28 cellular contexts compared by ENCODE assay signal in the genomic region with DNA sequence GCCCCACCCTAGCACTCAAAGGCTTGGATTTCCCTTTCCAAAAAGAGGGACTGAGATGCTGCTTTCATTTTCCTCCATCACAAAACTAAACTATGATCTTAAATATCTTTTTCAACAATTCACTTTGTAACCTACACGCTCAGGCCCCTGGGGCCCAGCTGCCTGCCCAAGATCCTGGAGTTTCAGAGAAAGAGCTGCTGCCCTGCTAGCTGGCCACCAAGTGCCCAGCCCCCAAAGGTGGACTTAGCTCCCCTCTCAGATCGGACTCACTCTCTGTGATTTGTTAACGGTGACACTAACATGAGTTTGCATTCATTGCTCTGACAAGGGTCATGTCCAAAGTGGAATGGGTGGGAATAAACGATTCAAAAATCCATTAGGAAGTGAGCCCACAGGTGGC.
"Had no signal": no experiment of that assay in that cellular context is flagged by ENCODE, and none has a peak within 500 bp of the region (broad histone marks: within the 10 kb centered on the region; RNA-seq: fewer than 3 reads in every experiment).

No MANE protein-coding gene starts in this region.

- H3K27ac ChIP-seq: ascending aorta, cardiac muscle cell, coronary artery, esophagus muscularis mucosa, foreskin keratinocyte, heart left ventricle, lower lobe of right lung, pancreas, right atrium auricular region, transverse colon had no signal

- H3K9me3 ChIP-seq: ascending aorta, esophagus muscularis mucosa, heart left ventricle, lower lobe of right lung, pancreas, right atrium auricular region, transverse colon had no signal

- H3K4me1 ChIP-seq: foreskin keratinocyte, pancreas had no signal

- H3K4me3 ChIP-seq: ascending aorta, cardiac muscle cell, coronary artery, esophagus muscularis mucosa, heart left ventricle, lower lobe of right lung, pancreas, right atrium auricular region, transverse colon had no signal

- DNase-seq: activated CD4-positive, alpha-beta T cell treated with anti-CD3 and anti-CD28 coated beads for 36 hours; activated CD4-positive, alpha-beta T cell treated with anti-CD3 and anti-CD28 coated beads, Interleukin-2, amount 50 U/mL, for 4 hours; activated CD4-positive, CD25-positive, alpha-beta regulatory T cell; activated CD8-positive, alpha-beta memory T cell treated with anti-CD3 and anti-CD28 coated beads for 24 hours; activated effector memory CD4-positive, alpha-beta T cell treated with anti-CD3 and anti-CD28 coated beads, Interleukin-2, amount 50 U/mL, for 16 hours; activated naive CD4-positive, alpha-beta T cell treated with anti-CD3 and anti-CD28 coated beads for 36 hours; activated naive CD8-positive, alpha-beta T cell treated with anti-CD3 and anti-CD28 coated beads for 36 hours; cerebellar nuclear complex; endodermal cell; foreskin keratinocyte; heart left ventricle; immature natural killer cell; kidney; left colon; lower lobe of right lung; mesenchymal stem cell; stimulated activated CD4-positive, alpha-beta T cell treated with anti-CD3 and anti-CD28 coated beads, Interleukin-15, amount 100 ng/mL, for 24 hours; stimulated activated CD4-positive, alpha-beta T cell treated with anti-CD3 and anti-CD28 coated beads, Interleukin-2, amount 100 ng/mL, for 24 hours; stimulated activated naive CD4-positive, alpha-beta T cell; transverse colon had no signal

- H3K4me1 Mint-ChIP-seq: brain, immature natural killer cell, nephron had no signal

- H3K36me3 ChIP-seq: ascending aorta, cardiac muscle cell, esophagus muscularis mucosa, heart left ventricle, lower lobe of right lung, pancreas, right atrium auricular region, transverse colon had no signal

- FAIRE-seq: kidney, pancreas had no signal

- H3K27me3 ChIP-seq: ascending aorta, esophagus muscularis mucosa, foreskin keratinocyte, heart left ventricle, pancreas, right atrium auricular region, transverse colon had no signal

- H3K27ac Mint-ChIP-seq: activated CD4-positive, alpha-beta T cell treated with anti-CD3 and anti-CD28 coated beads for 36 hours; activated naive CD4-positive, alpha-beta T cell treated with anti-CD3 and anti-CD28 coated beads for 36 hours; activated naive CD8-positive, alpha-beta T cell treated with anti-CD3 and anti-CD28 coated beads for 36 hours; endodermal cell; immature natural killer cell had no signal

- H3K36me3 Mint-ChIP-seq: activated naive CD8-positive, alpha-beta T cell treated with anti-CD3 and anti-CD28 coated beads for 36 hours; brain; immature natural killer cell had no signal

- H3K9me3 Mint-ChIP-seq: activated naive CD4-positive, alpha-beta T cell treated with anti-CD3 and anti-CD28 coated beads for 36 hours; activated naive CD8-positive, alpha-beta T cell treated with anti-CD3 and anti-CD28 coated beads for 36 hours; endodermal cell; immature natural killer cell; nephron had no signal

- ATAC-seq: foreskin keratinocyte, left colon had no signal

- H3K4me3 Mint-ChIP-seq: activated CD4-positive, alpha-beta T cell treated with anti-CD3 and anti-CD28 coated beads for 36 hours; activated naive CD4-positive, alpha-beta T cell treated with anti-CD3 and anti-CD28 coated beads for 36 hours; activated naive CD8-positive, alpha-beta T cell treated with anti-CD3 and anti-CD28 coated beads for 36 hours; brain; endodermal cell; immature natural killer cell; nephron had no signal

- H3K27me3 Mint-ChIP-seq: activated CD4-positive, alpha-beta T cell treated with anti-CD3 and anti-CD28 coated beads for 36 hours had no signal
